ENCODE assay signal across 6 cellular contexts in the genomic region with DNA sequence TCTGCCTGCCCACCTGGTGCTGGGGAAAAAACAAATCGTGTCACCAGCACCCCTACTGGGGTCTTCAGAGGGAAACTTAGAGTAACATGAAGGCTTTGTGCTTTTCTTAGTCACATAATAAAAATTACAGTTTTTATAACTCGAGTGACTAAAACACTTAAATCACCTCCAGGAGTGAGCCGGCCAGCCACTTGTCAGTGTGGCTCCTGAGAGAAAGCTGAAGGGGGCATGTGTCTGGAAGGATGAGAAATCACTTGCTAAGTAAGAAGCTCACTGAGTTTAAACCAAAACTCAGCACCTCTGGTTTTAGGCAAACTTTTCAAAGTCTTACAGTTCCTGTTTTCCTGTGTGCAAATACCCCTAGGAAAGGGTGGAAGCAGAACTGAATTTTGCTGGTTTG.
"Had no signal": no experiment of that assay in that cellular context is flagged by ENCODE, and none has a peak within 500 bp of the region (broad histone marks: within the 10 kb centered on the region; RNA-seq: fewer than 3 reads in every experiment).

No MANE protein-coding gene starts in this region.

- H3K27me3 Mint-ChIP-seq: IgD-negative memory B cell had no signal

- H3K9ac ChIP-seq: GM23248 had no signal

- H3K4me3 Mint-ChIP-seq: IgD-negative memory B cell had no signal

- DNase-seq: GM23248, GOT3, H7, KBM-7 had no signal

- H3K9me3 ChIP-seq: HAP-1 had no signal

- H3K4me1 Mint-ChIP-seq: IgD-negative memory B cell had no signal

- H3K27ac ChIP-seq: GM23248 had no signal

- H3K36me3 ChIP-seq: HAP-1 had no signal

- H3K4me3 ChIP-seq: GM23248, HAP-1 had no signal

- H3K4me1 ChIP-seq: HAP-1 had no signal

- H3K9me3 Mint-ChIP-seq: IgD-negative memory B cell had no signal

- H2AFZ ChIP-seq: GM23248 had no signal
